ENCODE assay signal across 15 cellular contexts in the genomic region with DNA sequence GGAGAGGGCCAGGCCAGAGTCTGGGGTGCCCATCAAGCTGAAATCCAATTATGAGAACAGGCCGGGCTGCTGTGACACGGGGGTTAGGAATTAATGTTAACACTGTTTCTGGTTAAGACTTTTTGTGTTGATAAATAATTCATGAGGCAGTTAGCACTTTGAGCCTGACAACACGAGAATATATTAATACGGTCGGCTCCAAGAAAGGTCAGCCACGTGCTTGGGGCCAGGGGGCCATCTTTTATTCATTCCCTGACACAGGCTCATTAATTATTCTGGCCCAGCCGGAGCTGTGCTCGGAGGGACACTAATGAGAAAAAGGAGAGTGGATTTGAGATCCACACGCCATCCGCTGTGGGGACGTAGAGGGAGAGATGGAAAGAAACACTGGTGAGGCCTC. TPM values are rescaled to one million over a fixed set of nuclear protein-coding genes. Genes with fewer than 3 reads are reported as not detected.
A peak's percentile ranks its signal among the peaks of the same experiment; 100 is the strongest.
DNase-seq lines count a peak whose midpoint lies in the region; ATAC-seq and TF ChIP-seq lines count a peak whose summit lies in the region.
"Had no signal": no experiment of that assay in that cellular context is flagged by ENCODE, and none has a peak within 500 bp of the region (broad histone marks: within the 10 kb centered on the region; RNA-seq: fewer than 3 reads in every experiment).

No MANE protein-coding gene starts in this region.

- H3K9ac ChIP-seq in neuronal stem cell (ENCODE audit: low read depth, low read length, poor library complexity): no peak overlapping the region

- no peaks in the 10 kb centered on the region for H3K27me3 Mint-ChIP-seq in natural killer cell (ENCODE audit: low read depth in 2 of 2)
- H3K27me3 Mint-ChIP-seq in natural killer cell treated with Interleukin-12 subunit alpha and Interleukin-12 subunit beta and Interleukin-15 and Interleukin-18, amount 100 ng/mL, for 72 hours: no peaks in the 10 kb centered on the region
- peaks cover 36% of the 10 kb centered on the region for H3K27me3 Mint-ChIP-seq in endothelial cell (ENCODE audit: unreplicated experiment)

- H3K23ac ChIP-seq in neuronal stem cell (ENCODE audit: low read depth, low read length, poor library complexity): no peak overlapping the region

- H3K14ac ChIP-seq in neuronal stem cell (ENCODE audit: low read length): peak overlapping the region; percentile 58

- peaks cover 0 to 12% of the 10 kb centered on the region in 2 donors for H3K4me1 ChIP-seq in neuronal stem cell (ENCODE audit: control insufficient read depth in 2 of 2, insufficient read depth in 1 of 2, low read depth in 1 of 2, low read length in 2 of 2)
- no peaks in the 10 kb centered on the region for H3K4me1 ChIP-seq in breast epithelium
- H3K4me1 ChIP-seq: A549, SJCRH30 had no signal

- peaks cover 31 to 60% of the 10 kb centered on the region in 2 donors for H3K9me3 ChIP-seq in neuronal stem cell (replicated peaks in 1 of 2; ENCODE audit: control insufficient read depth in 2 of 2, insufficient read depth in 1 of 2, low read depth in 1 of 2, low read length in 2 of 2)
- no peaks in the 10 kb centered on the region for H3K9me3 ChIP-seq in breast epithelium

- DNase-seq in natural killer cell: no peak
- no peak for DNase-seq in natural killer cell treated with Interleukin-12 subunit alpha and Interleukin-12 subunit beta and Interleukin-15 and Interleukin-18, amount 100 ng/mL, for 72 hours (ENCODE audit: low spot score)
- no peak for DNase-seq in endothelial cell (ENCODE audit: low spot score)
- DNase-seq in neuronal stem cell (ENCODE audit: low spot score): no peak
- no peak for DNase-seq in NCI-H2029 (lab: John Stamatoyannopoulos, UW)
- DNase-seq in breast epithelium (ENCODE audit: low spot score in 2 of 2): no peak
- DNase-seq: CD8-positive, alpha-beta T cell; NCI-H1092 treated with DMSO at 0.1 percent for 48 hours; NCI-H146; NCI-H510A; NCI-H774; RPMI8226; SJCRH30 had no signal

- WGBS in neuronal stem cell (ENCODE audit: extremely low coverage in 2 of 2, insufficient read length in 2 of 2, insufficient replicate concordance in 1 of 2), 2 donors: no CpG with 5 or more reads among the region's 11 CpGs

- H2BK15ac ChIP-seq in neuronal stem cell (ENCODE audit: low read length): no peak overlapping the region

- TF ChIP-seq POLR2A in breast epithelium (IDR thresholded peaks at IDR 0.05): no peak

- H3K18ac ChIP-seq in neuronal stem cell (ENCODE audit: low read length): no peak overlapping the region

- peak overlapping the region; percentile 24 for H4K91ac ChIP-seq in neuronal stem cell (ENCODE audit: low read depth, low read length, poor library complexity)

- H3K4me3 Mint-ChIP-seq in natural killer cell (no peak overlapping the region), endothelial cell (ENCODE audit: unreplicated experiment) (peak overlapping the region; percentile 81)
- H3K4me3 Mint-ChIP-seq in natural killer cell treated with Interleukin-12 subunit alpha and Interleukin-12 subunit beta and Interleukin-15 and Interleukin-18, amount 100 ng/mL, for 72 hours: no peak overlapping the region
- H3K4me3 Mint-ChIP-seq: CD8-positive, alpha-beta T cell had no signal

- no peaks in the 10 kb centered on the region for H3K79me1 ChIP-seq in neuronal stem cell (ENCODE audit: low read depth, low read length)

- H3K27ac ChIP-seq in neuronal stem cell (replicated peaks; ENCODE audit: low read length) (no peak overlapping the region), breast epithelium (no peak overlapping the region)
- H3K27ac ChIP-seq: A549, SJCRH30 had no signal

- H3K4me1 Mint-ChIP-seq in natural killer cell (peaks cover 31 to 51% of the 10 kb centered on the region in 2 donors), endothelial cell (ENCODE audit: unreplicated experiment) (peaks cover 4% of the 10 kb centered on the region)
- peaks cover 31 to 32% of the 10 kb centered on the region in 2 donors for H3K4me1 Mint-ChIP-seq in natural killer cell treated with Interleukin-12 subunit alpha and Interleukin-12 subunit beta and Interleukin-15 and Interleukin-18, amount 100 ng/mL, for 72 hours (ENCODE audit: low read depth in 2 of 2)

- H3K36me3 ChIP-seq in neuronal stem cell (replicated peaks in 1 of 2; ENCODE audit: control insufficient read depth in 2 of 2, insufficient read depth in 2 of 2, low read length in 2 of 2): peaks cover 0 to 5% of the 10 kb centered on the region in 2 donors
- no peaks in the 10 kb centered on the region for H3K36me3 ChIP-seq in breast epithelium
- H3K36me3 ChIP-seq: SJCRH30 had no signal

- H3K9me3 Mint-ChIP-seq in natural killer cell: peaks cover 6 to 10% of the 10 kb centered on the region in 2 donors
- peaks cover 11% of the 10 kb centered on the region for H3K9me3 Mint-ChIP-seq in natural killer cell treated with Interleukin-12 subunit alpha and Interleukin-12 subunit beta and Interleukin-15 and Interleukin-18, amount 100 ng/mL, for 72 hours
- H3K9me3 Mint-ChIP-seq in endothelial cell (ENCODE audit: unreplicated experiment): peaks cover 21% of the 10 kb centered on the region
- H3K9me3 Mint-ChIP-seq: CD8-positive, alpha-beta T cell had no signal

- H2BK120ac ChIP-seq in neuronal stem cell (ENCODE audit: low read depth, low read length): no peak overlapping the region

- no peak overlapping the region for H4K8ac ChIP-seq in neuronal stem cell (ENCODE audit: low read depth, low read length)

- intact Hi-C loops in natural killer cell (cut with micrococcal nuclease) (no loop called here), breast epithelium (cut with DNase I; ENCODE audit: low total_unique reads) (no loop called here)

- ATAC-seq in natural killer cell (no peak), GM21360 (IDR thresholded peaks at IDR 0.05; ENCODE audit: unreplicated experiment) (no peak)
- ATAC-seq in natural killer cell treated with Interleukin-12 subunit alpha and Interleukin-12 subunit beta and Interleukin-15 and Interleukin-18, amount 100 ng/mL, for 72 hours: no peak
- ATAC-seq: A549; CD8-positive, alpha-beta T cell had no signal

- no peak overlapping the region for H2AK5ac ChIP-seq in neuronal stem cell (ENCODE audit: low read depth, low read length)

- no peak overlapping the region for H2AFZ ChIP-seq in neuronal stem cell (ENCODE audit: low read length)

- H3K4me2 ChIP-seq in neuronal stem cell (ENCODE audit: insufficient read depth, low read length, poor library complexity, severe bottlenecking): no peak overlapping the region
- H3K4me2 ChIP-seq: A549 had no signal

- TF ChIP-seq CTCF in natural killer cell (IDR thresholded peaks at IDR 0.05) (no peak), endothelial cell (IDR thresholded peaks at IDR 0.05; ENCODE audit: unreplicated experiment) (no peak), breast epithelium (IDR thresholded peaks at IDR 0.05) (no peak)

- H3K36me3 Mint-ChIP-seq in natural killer cell: no peaks in the 10 kb centered on the region
- no peaks in the 10 kb centered on the region for H3K36me3 Mint-ChIP-seq in natural killer cell treated with Interleukin-12 subunit alpha and Interleukin-12 subunit beta and Interleukin-15 and Interleukin-18, amount 100 ng/mL, for 72 hours
- peaks cover 29% of the 10 kb centered on the region for H3K36me3 Mint-ChIP-seq in endothelial cell (ENCODE audit: low read depth, unreplicated experiment)

- no peak overlapping the region for H2BK12ac ChIP-seq in neuronal stem cell (ENCODE audit: low read length)

- no peak overlapping the region for H3K4me3 ChIP-seq in neuronal stem cell (ENCODE audit: low read length in 2 of 2)
- H3K4me3 ChIP-seq in breast epithelium: no peak overlapping the region
- H3K4me3 ChIP-seq: A549, SJCRH30 had no signal

- H2BK5ac ChIP-seq in neuronal stem cell (ENCODE audit: low read length): peak overlapping the region; percentile 21

- H3K4ac ChIP-seq in neuronal stem cell (ENCODE audit: low read length): peak overlapping the region; percentile 19

- H3K27me3 ChIP-seq in neuronal stem cell (ENCODE audit: control insufficient read depth in 3 of 3, insufficient read depth in 3 of 3, low read depth in 1 of 3, low read length in 3 of 3) (peaks cover 0 to 4% (median 0%) of the 10 kb centered on the region in 3 experiments), breast epithelium (no peaks in the 10 kb centered on the region)
- H3K27me3 ChIP-seq: SJCRH30 had no signal

- H3K27ac Mint-ChIP-seq in natural killer cell (peak overlapping the region; percentile 87 to 88), endothelial cell (ENCODE audit: unreplicated experiment) (peak overlapping the region; percentile 16)
- H3K27ac Mint-ChIP-seq in natural killer cell treated with Interleukin-12 subunit alpha and Interleukin-12 subunit beta and Interleukin-15 and Interleukin-18, amount 100 ng/mL, for 72 hours: no peak overlapping the region
- H3K27ac Mint-ChIP-seq: CD8-positive, alpha-beta T cell had no signal

RNA-seq across cellular contexts. Expression of a gene that starts 45.1 kb away (rescaled TPM):
- total RNA-seq in natural killer cell (10 to 100 TPM; 67.5 to 78.0 (median 76.2) TPM), endothelial cell (ENCODE audit: unreplicated experiment) (38.4 TPM), breast epithelium (1 to 10 TPM; 3.5 to 9.8 (median 7.2) TPM)
- 10 to 100 TPM; 38.0 to 91.5 TPM for total RNA-seq in natural killer cell treated with Interleukin-12 subunit alpha and Interleukin-12 subunit beta and Interleukin-15 and Interleukin-18, amount 100 ng/mL, for 72 hours
- polyA plus RNA-seq in neuronal stem cell (2013, experiment 1 of 2): 61.7 TPM
- 70.1 TPM for polyA plus RNA-seq in neuronal stem cell (2013, experiment 2 of 2)

Comparison
In these comparisons a context has a peak if more than half of its experiments do, and no peak if none do; other contexts are left out.
1. H3K27ac Mint-ChIP-seq: peak in natural killer cell (2 of 2) and endothelial cell (single experiment); none in natural killer cell treated with Interleukin-12 subunit alpha and Interleukin-12 subunit beta and Interleukin-15 and Interleukin-18, amount 100 ng/mL, for 72 hours (0 of 2).